Comparison of ENCODE assay signal across 38 cellular contexts in genomic region chr6:39334039-39334438, GRCh38. TPM values are rescaled to one million over a fixed set of nuclear protein-coding genes. Genes with fewer than 3 reads are reported as not detected.
"Had no signal": no experiment of that assay in that cellular context is flagged by ENCODE, and none has a peak within 500 bp of the region (broad histone marks: within the 10 kb centered on the region; RNA-seq: fewer than 3 reads in every experiment).

No MANE protein-coding gene starts in this region.

- DNase-seq: activated B cell treated with CpG ODN at 0.5 μM for 24 hours; activated CD4-positive, alpha-beta memory T cell treated with anti-CD3 and anti-CD28 coated beads for 36 hours; activated CD4-positive, alpha-beta T cell treated with anti-CD3 and anti-CD28 coated beads for 4 hours; activated CD4-positive, alpha-beta T cell treated with anti-CD3 and anti-CD28 coated beads, Interleukin-2, amount 10 ng/mL, durations not matched to agents 24 days and 14 days; activated CD4-positive, alpha-beta T cell treated with anti-CD3 and anti-CD28 coated beads, Interleukin-2, amount 50 U/mL, for 1 hour; activated CD4-positive, alpha-beta T cell treated with anti-CD3 and anti-CD28 coated beads, Interleukin-2, amount 50 U/mL, for 4 hours; activated CD4-positive, CD25-positive, alpha-beta regulatory T cell treated with anti-CD3 and anti-CD28 coated beads, Interleukin-2, amount 50 U/mL, for 72 hours; activated CD8-positive, alpha-beta memory T cell treated with anti-CD3 and anti-CD28 coated beads, Interleukin-2, amount 50 U/mL, for 4 hours; activated CD8-positive, alpha-beta T cell treated with anti-CD3 and anti-CD28 coated beads for 36 hours; activated effector memory CD4-positive, alpha-beta T cell treated with anti-CD3 and anti-CD28 coated beads, Interleukin-2, amount 50 U/mL, for 16 hours; activated gamma-delta T cell treated with Interleukin-2 at 50 U/mL for 16 hours; activated naive CD4-positive, alpha-beta T cell; activated naive CD4-positive, alpha-beta T cell treated with anti-CD3 and anti-CD28 coated beads for 36 hours; activated naive CD4-positive, alpha-beta T cell treated with anti-CD3 and anti-CD28 coated beads, Interleukin-2, amount 50 U/mL, for 16 hours; activated naive CD8-positive, alpha-beta T cell treated with anti-CD3 and anti-CD28 coated beads for 36 hours; activated T-cell treated with anti-CD3 and anti-CD28 coated beads for 4 hours; activated T-cell treated with anti-CD3 and anti-CD28 coated beads, Interleukin-2, amount 50 U/mL, for 1 hour; activated T-cell treated with anti-CD3 and anti-CD28 coated beads, Interleukin-2, amount 50 U/mL, for 4 hours; activated T-cell treated with anti-CD3 and anti-CD28 coated beads, Interleukin-2, amount 50 U/mL, for 72 hours; adrenal gland; amniotic stem cell; aorta; body of pancreas; brain microvascular endothelial cell; central memory CD4-positive, alpha-beta T cell; T-helper 1 cell; T-helper 2 cell; T-helper 9 cell had no signal

- H3K27ac Mint-ChIP-seq: activated B cell treated with CpG ODN at 0.5 μM for 24 hours; activated CD4-positive, alpha-beta memory T cell treated with anti-CD3 and anti-CD28 coated beads for 36 hours; activated CD4-positive, alpha-beta T cell treated with anti-CD3 and anti-CD28 coated beads, Interleukin-2, amount 10 ng/mL, durations not matched to agents 24 days and 14 days; activated CD8-positive, alpha-beta T cell treated with anti-CD3 and anti-CD28 coated beads for 36 hours; activated naive CD4-positive, alpha-beta T cell treated with anti-CD3 and anti-CD28 coated beads for 36 hours; activated naive CD4-positive, alpha-beta T cell treated with anti-CD3 and anti-CD28 coated beads, Interleukin-2, amount 50 U/mL, for 72 hours; activated naive CD8-positive, alpha-beta T cell treated with anti-CD3 and anti-CD28 coated beads for 36 hours; activated T-cell treated with anti-CD3 and anti-CD28 coated beads, Interleukin-2, amount 50 U/mL, for 72 hours; activated T-helper 1 cell treated with anti-CD3 and anti-CD28 coated beads, Interleukin-12 subunit alpha, Interleukin-12 subunit beta, Interleukin-2, Interleukin-4 antibody, amounts not matched to agents 30 ng/mL and 10 ng/mL and 1 ng/mL, durations not matched to agents 14 hours and 24 hours and 36 hours; activated T-helper 17 cell treated with anti-CD3 and anti-CD28 coated beads, Interleukin-2, amount 50 U/mL, for 72 hours; T-helper 1 cell treated with Interleukin-12 subunit alpha and Interleukin-12 subunit beta and Interleukin-4 antibody, amounts not matched to agents 30 μg/mL and 1 μg/mL, for 36 hours; T-helper 2 cell treated with Interferon-gamma antibody and Interleukin-4, amounts not matched to agents 5 μg/mL and 100 μg/mL, for 36 hours had no signal

- H3K36me3 ChIP-seq: adrenal gland, brain microvascular endothelial cell, breast epithelium had no signal

- ATAC-seq: activated CD8-positive, alpha-beta T cell treated with anti-CD3 and anti-CD28 coated beads for 36 hours; activated naive CD4-positive, alpha-beta T cell treated with anti-CD3 and anti-CD28 coated beads, Interleukin-2, amount 50 U/mL, for 72 hours; activated T-cell treated with anti-CD3 and anti-CD28 coated beads, Interleukin-2, amount 50 U/mL, for 4 hours; activated T-cell treated with anti-CD3 and anti-CD28 coated beads, Interleukin-2, amount 50 U/mL, for 72 hours; activated T-helper 17 cell treated with anti-CD3 and anti-CD28 coated beads, Interleukin-2, amount 50 U/mL, for 72 hours; body of pancreas had no signal

- H3K4me1 ChIP-seq: breast epithelium had no signal

- H3K4me3 Mint-ChIP-seq: activated B cell treated with CpG ODN at 0.5 μM for 24 hours; activated CD4-positive, alpha-beta memory T cell treated with anti-CD3 and anti-CD28 coated beads for 36 hours; activated CD4-positive, alpha-beta T cell treated with anti-CD3 and anti-CD28 coated beads, Interleukin-2, amount 10 ng/mL, durations not matched to agents 24 days and 14 days; activated CD8-positive, alpha-beta T cell treated with anti-CD3 and anti-CD28 coated beads for 36 hours; activated naive CD4-positive, alpha-beta T cell treated with anti-CD3 and anti-CD28 coated beads for 36 hours; activated naive CD8-positive, alpha-beta T cell treated with anti-CD3 and anti-CD28 coated beads for 36 hours; activated T-cell treated with anti-CD3 and anti-CD28 coated beads, Interleukin-2, amount 50 U/mL, for 4 hours; activated T-cell treated with anti-CD3 and anti-CD28 coated beads, Interleukin-2, amount 50 U/mL, for 72 hours; activated T-helper 1 cell treated with anti-CD3 and anti-CD28 coated beads, Interleukin-12 subunit alpha, Interleukin-12 subunit beta, Interleukin-2, Interleukin-4 antibody, amounts not matched to agents 30 ng/mL and 10 ng/mL and 1 ng/mL, durations not matched to agents 14 hours and 24 hours and 36 hours; activated T-helper 17 cell treated with anti-CD3 and anti-CD28 coated beads, Interleukin-2, amount 50 U/mL, for 72 hours; T-helper 1 cell treated with Interleukin-12 subunit alpha and Interleukin-12 subunit beta and Interleukin-4 antibody, amounts not matched to agents 30 μg/mL and 1 μg/mL, for 36 hours; T-helper 2 cell treated with Interferon-gamma antibody and Interleukin-4, amounts not matched to agents 5 μg/mL and 100 μg/mL, for 36 hours had no signal

- H3K27ac ChIP-seq: adrenal gland, body of pancreas, brain microvascular endothelial cell, breast epithelium, VCaP had no signal

- H3K4me3 ChIP-seq: adrenal gland, body of pancreas, breast epithelium had no signal

- H3K27me3 ChIP-seq: adrenal gland, body of pancreas, brain microvascular endothelial cell, breast epithelium had no signal

- H3K9me3 ChIP-seq: adrenal gland, body of pancreas, breast epithelium had no signal

- H3K9me3 Mint-ChIP-seq: activated B cell treated with CpG ODN at 0.5 μM for 24 hours; activated CD4-positive, alpha-beta memory T cell treated with anti-CD3 and anti-CD28 coated beads for 36 hours; activated CD4-positive, alpha-beta T cell treated with anti-CD3 and anti-CD28 coated beads, Interleukin-2, amount 10 ng/mL, durations not matched to agents 24 days and 14 days; activated CD8-positive, alpha-beta T cell treated with anti-CD3 and anti-CD28 coated beads for 36 hours; activated naive CD4-positive, alpha-beta T cell treated with anti-CD3 and anti-CD28 coated beads for 36 hours; activated naive CD4-positive, alpha-beta T cell treated with anti-CD3 and anti-CD28 coated beads, Interleukin-2, amount 50 U/mL, for 72 hours; activated naive CD8-positive, alpha-beta T cell treated with anti-CD3 and anti-CD28 coated beads for 36 hours; activated T-cell treated with anti-CD3 and anti-CD28 coated beads, Interleukin-2, amount 50 U/mL, for 4 hours; activated T-cell treated with anti-CD3 and anti-CD28 coated beads, Interleukin-2, amount 50 U/mL, for 72 hours; activated T-helper 1 cell treated with anti-CD3 and anti-CD28 coated beads, Interleukin-12 subunit alpha, Interleukin-12 subunit beta, Interleukin-2, Interleukin-4 antibody, amounts not matched to agents 30 ng/mL and 10 ng/mL and 1 ng/mL, durations not matched to agents 14 hours and 24 hours and 36 hours; activated T-helper 17 cell treated with anti-CD3 and anti-CD28 coated beads, Interleukin-2, amount 50 U/mL, for 72 hours; T-helper 1 cell treated with Interleukin-12 subunit alpha and Interleukin-12 subunit beta and Interleukin-4 antibody, amounts not matched to agents 30 μg/mL and 1 μg/mL, for 36 hours; T-helper 2 cell treated with Interferon-gamma antibody and Interleukin-4, amounts not matched to agents 5 μg/mL and 100 μg/mL, for 36 hours had no signal

- H3K36me3 Mint-ChIP-seq: activated CD4-positive, alpha-beta memory T cell treated with anti-CD3 and anti-CD28 coated beads for 36 hours; activated naive CD4-positive, alpha-beta T cell treated with anti-CD3 and anti-CD28 coated beads, Interleukin-2, amount 50 U/mL, for 72 hours; activated naive CD8-positive, alpha-beta T cell treated with anti-CD3 and anti-CD28 coated beads for 36 hours had no signal

RNA-seq across cellular contexts. Expression of gene KCNK16, which starts 11.5 kb away (rescaled TPM):
- total RNA-seq: activated B cell treated with CpG ODN at 0.5 μM for 24 hours; activated CD4-positive, alpha-beta memory T cell treated with anti-CD3 and anti-CD28 coated beads for 36 hours; activated CD4-positive, alpha-beta T cell treated with anti-CD3 and anti-CD28 coated beads, Interleukin-2, amount 10 ng/mL, durations not matched to agents 24 days and 14 days; activated CD8-positive, alpha-beta memory T cell treated with anti-CD3 and anti-CD28 coated beads for 36 hours; activated CD8-positive, alpha-beta T cell treated with anti-CD3 and anti-CD28 coated beads for 36 hours; activated naive CD4-positive, alpha-beta T cell treated with anti-CD3 and anti-CD28 coated beads for 36 hours; activated naive CD4-positive, alpha-beta T cell treated with anti-CD3 and anti-CD28 coated beads, Interleukin-2, amount 50 U/mL, for 72 hours; activated naive CD8-positive, alpha-beta T cell treated with anti-CD3 and anti-CD28 coated beads for 36 hours; activated T-cell treated with anti-CD3 and anti-CD28 coated beads, Interleukin-2, amount 50 U/mL, for 4 hours; activated T-cell treated with anti-CD3 and anti-CD28 coated beads, Interleukin-2, amount 50 U/mL, for 72 hours; activated T-helper 1 cell treated with anti-CD3 and anti-CD28 coated beads, Interleukin-12 subunit alpha, Interleukin-12 subunit beta, Interleukin-2, Interleukin-4 antibody, amounts not matched to agents 30 ng/mL and 10 ng/mL and 1 ng/mL, durations not matched to agents 14 hours and 24 hours and 36 hours; activated T-helper 17 cell treated with anti-CD3 and anti-CD28 coated beads, Interleukin-2, amount 50 U/mL, for 72 hours; adrenal gland; aorta; astrocyte; breast epithelium; cardiac septum had no signal
- polyA plus RNA-seq: adrenal gland, aorta had no signal

RNA-seq across cellular contexts. Expression of gene KCNK17, which starts 19.8 kb away (rescaled TPM):
- total RNA-seq: activated B cell treated with CpG ODN at 0.5 μM for 24 hours; activated CD4-positive, alpha-beta memory T cell treated with anti-CD3 and anti-CD28 coated beads for 36 hours; activated CD4-positive, alpha-beta T cell treated with anti-CD3 and anti-CD28 coated beads, Interleukin-2, amount 10 ng/mL, durations not matched to agents 24 days and 14 days; activated CD8-positive, alpha-beta memory T cell treated with anti-CD3 and anti-CD28 coated beads for 36 hours; activated CD8-positive, alpha-beta T cell treated with anti-CD3 and anti-CD28 coated beads for 36 hours; activated naive CD4-positive, alpha-beta T cell treated with anti-CD3 and anti-CD28 coated beads for 36 hours; activated naive CD4-positive, alpha-beta T cell treated with anti-CD3 and anti-CD28 coated beads, Interleukin-2, amount 50 U/mL, for 72 hours; activated naive CD8-positive, alpha-beta T cell treated with anti-CD3 and anti-CD28 coated beads for 36 hours; activated T-cell treated with anti-CD3 and anti-CD28 coated beads, Interleukin-2, amount 50 U/mL, for 4 hours; activated T-cell treated with anti-CD3 and anti-CD28 coated beads, Interleukin-2, amount 50 U/mL, for 72 hours; activated T-helper 1 cell treated with anti-CD3 and anti-CD28 coated beads, Interleukin-12 subunit alpha, Interleukin-12 subunit beta, Interleukin-2, Interleukin-4 antibody, amounts not matched to agents 30 ng/mL and 10 ng/mL and 1 ng/mL, durations not matched to agents 14 hours and 24 hours and 36 hours; activated T-helper 17 cell treated with anti-CD3 and anti-CD28 coated beads, Interleukin-2, amount 50 U/mL, for 72 hours; astrocyte had no signal
